In genomic region chrX:74535211-74535621, GRCh38 we compare ENCODE assay signal across 8 cellular contexts.
DNase-seq lines count a peak whose midpoint lies in the region; ATAC-seq and TF ChIP-seq lines count a peak whose summit lies in the region.

No MANE protein-coding gene starts in this region.

- no peak overlapping the region for H2AFZ ChIP-seq in smooth muscle cell (ENCODE audit: low read depth)

- DNase-seq in ELF-1 (ENCODE audit: low read depth, low spot score) (peak; percentile 80), NOMO-1 treated with DMSO at 0.1 percent for 48 hours (lab: John Stamatoyannopoulos, UW; ENCODE audit: unreplicated experiment) (peak; percentile 52), cardiac fibroblast (ENCODE audit: low read depth in 2 of 2) (peak; percentile 63 to 76), immature natural killer cell (no peak), smooth muscle cell (lab: John Stamatoyannopoulos, UW; ENCODE audit: unreplicated experiment) (no peak)
- DNase-seq in effector CD4-positive, alpha-beta T cell = no peak

- H3K4me1 Mint-ChIP-seq in immature natural killer cell = peaks cover 18 to 24% of the 10 kb centered on the region in 2 donors

- peak overlapping the region; percentile 84 to 90 (median 85) for H3K4me3 Mint-ChIP-seq in immature natural killer cell

- no peak overlapping the region for H3K4me3 ChIP-seq in cardiac fibroblast (replicated peaks in 1 of 2; ENCODE audit: low read depth in 2 of 2, low read length in 2 of 2)
- peak overlapping the region; percentile 51 for H3K4me3 ChIP-seq in smooth muscle cell

- H3K36me3 Mint-ChIP-seq in immature natural killer cell = no peaks in the 10 kb centered on the region

- no peaks in the 10 kb centered on the region for H3F3A ChIP-seq in smooth muscle cell (ENCODE audit: low read depth)

- no peaks in the 10 kb centered on the region for H3K9me3 ChIP-seq in smooth muscle cell (replicated peaks; ENCODE audit: low read depth)

- H3K27ac Mint-ChIP-seq in immature natural killer cell = peak overlapping the region; percentile 71 to 85 (median 83)

- H3K27me3 Mint-ChIP-seq in immature natural killer cell (ENCODE audit: low read depth in 3 of 3) = peaks cover 0 to 16% (median 7%) of the 10 kb centered on the region in 3 donors

- 39% methylated on average over 7 of the region's 7 CpGs for WGBS in smooth muscle cell (ENCODE audit: low lambda C conversion rate)

- peak overlapping the region; percentile 78 for H3K27ac ChIP-seq in smooth muscle cell (ENCODE audit: low read depth)

- peak; percentile 21 for ATAC-seq in HG02678 (IDR thresholded peaks at IDR 0.05; ENCODE audit: unreplicated experiment)
- no peak for ATAC-seq in GM19324 (IDR thresholded peaks at IDR 0.05; ENCODE audit: low FRiP score, unreplicated experiment)

- peak overlapping the region; percentile 84 for H3K4me2 ChIP-seq in smooth muscle cell

- H3K9ac ChIP-seq in smooth muscle cell (ENCODE audit: low read depth) = no peak overlapping the region

- no peaks in the 10 kb centered on the region for H4K20me1 ChIP-seq in smooth muscle cell (ENCODE audit: low read depth)

- no peaks in the 10 kb centered on the region for H3K9me3 Mint-ChIP-seq in immature natural killer cell

- peak; percentile 45 for TF ChIP-seq CTCF in cardiac fibroblast (IDR thresholded peaks at IDR 0.05; ENCODE audit: low read depth, low read length)
- no peak for TF ChIP-seq CTCF in smooth muscle cell (IDR thresholded peaks at IDR 0.05; ENCODE audit: borderline replicate concordance, insufficient read depth, poor library complexity, severe bottlenecking)

- H3K36me3 ChIP-seq in smooth muscle cell (ENCODE audit: low read depth) = no peaks in the 10 kb centered on the region

- H3K79me2 ChIP-seq in smooth muscle cell (ENCODE audit: low read depth) = no peaks in the 10 kb centered on the region

- no peaks in the 10 kb centered on the region for H3K27me3 ChIP-seq in smooth muscle cell (ENCODE audit: low read depth)

- peaks cover 3% of the 10 kb centered on the region for H3K4me1 ChIP-seq in smooth muscle cell (ENCODE audit: low read depth)

Comparison
In these comparisons a context has a peak if more than half of its experiments do, and no peak if none do; other contexts are left out.
1. DNase-seq: peak in ELF-1 (single experiment), NOMO-1 treated with DMSO at 0.1 percent for 48 hours (single experiment) and cardiac fibroblast (2 of 2); none in immature natural killer cell (0 of 3), smooth muscle cell (single experiment) and effector CD4-positive, alpha-beta T cell (single experiment).